1 cellular context compared by ENCODE assay signal in the genomic region with DNA sequence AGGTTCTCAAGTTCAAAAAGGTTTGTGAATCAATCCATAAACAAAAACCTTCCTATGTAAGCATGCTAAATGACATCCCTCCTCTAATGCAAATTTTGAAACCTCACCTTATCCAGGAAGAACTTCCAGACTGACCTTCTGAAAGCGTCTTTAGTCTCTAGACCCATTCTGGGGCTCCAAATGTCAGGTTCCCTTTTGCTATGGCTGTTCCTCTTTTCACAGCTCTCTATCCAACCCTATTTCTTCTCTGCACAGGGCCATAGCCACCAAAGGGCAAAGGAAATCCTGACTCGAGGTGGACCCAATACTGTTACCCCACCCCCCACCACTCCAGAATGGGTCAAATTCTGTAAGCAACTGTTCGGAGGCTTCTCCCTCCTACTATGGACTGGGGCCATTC.
A peak's percentile ranks its signal among the peaks of the same experiment; 100 is the strongest.
TF ChIP-seq lines count a peak whose summit lies in the region.

No MANE protein-coding gene starts in this region.

TF ChIP-seq in K562, 482 proteins besides CTCF, POLR2A, EP300 and RAD21:
- TF ChIP-seq SPI1 (IDR thresholded peaks at IDR 0.05; ENCODE audit: borderline replicate concordance, low read depth, low read length) = peak; percentile 74
- TF ChIP-seq, protein P1, sequence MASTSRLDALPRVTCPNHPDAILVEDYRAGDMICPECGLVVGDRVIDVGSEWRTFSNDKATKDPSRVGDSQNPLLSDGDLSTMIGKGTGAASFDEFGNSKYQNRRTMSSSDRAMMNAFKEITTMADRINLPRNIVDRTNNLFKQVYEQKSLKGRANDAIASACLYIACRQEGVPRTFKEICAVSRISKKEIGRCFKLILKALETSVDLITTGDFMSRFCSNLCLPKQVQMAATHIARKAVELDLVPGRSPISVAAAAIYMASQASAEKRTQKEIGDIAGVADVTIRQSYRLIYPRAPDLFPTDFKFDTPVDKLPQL (IDR thresholded peaks at IDR 0.05; ENCODE audit: extremely low read depth, insufficient read length) = no peak
- no peak for TF ChIP-seq ZNF224 (CRISPR knock-in tag; IDR thresholded peaks at IDR 0.05)
